ENCODE assay signal across 8 cellular contexts in genomic region chr3:157436583-157437300, GRCh38. TPM values are rescaled to one million over a fixed set of nuclear protein-coding genes. Genes with fewer than 3 reads are reported as not detected.
DNase-seq lines count a peak whose midpoint lies in the region; ATAC-seq and TF ChIP-seq lines count a peak whose summit lies in the region.

Gene PTX3 (plus strand): TSS chr3:157436850. CDS start chr3:157436934, 84 bp downstream.

- intact Hi-C loops in activated CD4-positive, alpha-beta T cell treated with anti-CD3 and anti-CD28 coated beads for 36 hours (cut with DNase I, micrococcal nuclease): loop anchor here in 1 of 2 experiments (10.0 kb wide), 1 partner anchor 668 kb away; the partner anchor contains the start of gene SHOX2
- intact Hi-C loops in tibial artery (cut with DNase I; ENCODE audit: low total_unique reads): no loop called here

- H3K27me3 Mint-ChIP-seq in activated CD4-positive, alpha-beta T cell treated with anti-CD3 and anti-CD28 coated beads for 36 hours: peaks cover 35% of the 10 kb centered on the region
- H3K27me3 Mint-ChIP-seq in mesothelial cell of epicardium (ENCODE audit: low read depth): peaks cover 63% of the 10 kb centered on the region

- no peaks in the 10 kb centered on the region for H3K27me3 ChIP-seq in RWPE2 (ENCODE audit: insufficient read depth, poor library complexity, severe bottlenecking)
- no peaks in the 10 kb centered on the region for H3K27me3 ChIP-seq in endocrine pancreas (ENCODE audit: control insufficient read depth, insufficient read depth, low read length)
- no peaks in the 10 kb centered on the region for H3K27me3 ChIP-seq in tibial artery

- no peak within 1 kb of the TSS for H3K27ac Mint-ChIP-seq in activated CD4-positive, alpha-beta T cell treated with anti-CD3 and anti-CD28 coated beads for 36 hours
- H3K27ac Mint-ChIP-seq in mesothelial cell of epicardium: peak within 1 kb of the TSS; percentile 80

- H3K9me3 ChIP-seq in RWPE2 (ENCODE audit: severe bottlenecking): no peaks in the 10 kb centered on the region
- no peaks in the 10 kb centered on the region for H3K9me3 ChIP-seq in endocrine pancreas (ENCODE audit: control insufficient read depth, low read length)
- H3K9me3 ChIP-seq in tibial artery: no peaks in the 10 kb centered on the region

- H3K4me1 ChIP-seq in RWPE2 (ENCODE audit: insufficient read depth, poor library complexity, severe bottlenecking) (peaks cover 14% of the 10 kb centered on the region), endocrine pancreas (ENCODE audit: control insufficient read depth, insufficient read depth, low read length) (no peaks in the 10 kb centered on the region), tibial artery (peaks cover 0 to 23% (median 15%) of the 10 kb centered on the region in 4 donors)

- no peak within 1 kb of the TSS for H3K9ac ChIP-seq in endocrine pancreas (ENCODE audit: control insufficient read depth, insufficient read depth, low read length)

- CTCF ChIA-PET in activated CD4-positive, alpha-beta T cell treated with anti-CD3 and anti-CD28 coated beads for 36 hours (lab: Charles Lee): interaction anchor here (0.6 kb wide), 1 partner anchor 24 kb away, joined by 4 read pairs; no protein-coding TSS in a partner anchor

- H3K36me3 Mint-ChIP-seq in activated CD4-positive, alpha-beta T cell treated with anti-CD3 and anti-CD28 coated beads for 36 hours (ENCODE audit: low read depth): no peaks in the 10 kb centered on the region
- no peaks in the 10 kb centered on the region for H3K36me3 Mint-ChIP-seq in mesothelial cell of epicardium

- TF ChIP-seq CTCF in RWPE2 (IDR thresholded peaks at IDR 0.05; ENCODE audit: poor library complexity, severe bottlenecking) (no peak), mesothelial cell of epicardium (IDR thresholded peaks at IDR 0.05; ENCODE audit: unreplicated experiment) (no peak), tibial artery (IDR thresholded peaks at IDR 0.05) (no peak)

- H3K27ac ChIP-seq in RWPE2 (ENCODE audit: poor library complexity, severe bottlenecking) (peak within 1 kb of the TSS; percentile 42), tibial artery (peak within 1 kb of the TSS in 1 of 2 donors; percentile 24)

- peak; percentile 25 for DNase-seq in activated CD4-positive, alpha-beta T cell treated with anti-CD3 and anti-CD28 coated beads for 36 hours
- no peak for DNase-seq in activated CD4-positive, alpha-beta T cell treated with anti-CD3 and anti-CD28 coated beads for 48 hours
- peak; percentile 57 for DNase-seq in RWPE2 (ENCODE audit: low spot score)
- DNase-seq in mesothelial cell of epicardium (ENCODE audit: low spot score in 2 of 2, unreplicated experiment in 2 of 2): peak in 1 of 2 experiments; percentile 48
- DNase-seq in tibial artery: peak in 1 of 2 donors; percentile 46
- no peak for DNase-seq in GF-D8 (lab: John Stamatoyannopoulos, UW)
- DNase-seq in COR-L47 (lab: John Stamatoyannopoulos, UW): no peak

- H3K36me3 ChIP-seq in RWPE2 (ENCODE audit: low read depth): no peaks in the 10 kb centered on the region
- no peaks in the 10 kb centered on the region for H3K36me3 ChIP-seq in endocrine pancreas (ENCODE audit: control insufficient read depth, insufficient read depth, low read length)
- no peaks in the 10 kb centered on the region for H3K36me3 ChIP-seq in tibial artery

- peaks cover 13% of the 10 kb centered on the region for H3K4me1 Mint-ChIP-seq in activated CD4-positive, alpha-beta T cell treated with anti-CD3 and anti-CD28 coated beads for 36 hours
- H3K4me1 Mint-ChIP-seq in mesothelial cell of epicardium: peaks cover 25% of the 10 kb centered on the region

- peak within 1 kb of the TSS; percentile 41 for H3K4me3 ChIP-seq in RWPE2 (ENCODE audit: severe bottlenecking)
- H3K4me3 ChIP-seq in endocrine pancreas (ENCODE audit: control insufficient read depth, insufficient read depth, low read length): peak within 1 kb of the TSS; percentile 39
- peak within 1 kb of the TSS; percentile 54 to 66 for H3K4me3 ChIP-seq in tibial artery

- ATAC-seq in activated CD4-positive, alpha-beta T cell treated with anti-CD3 and anti-CD28 coated beads for 36 hours: peak; percentile 39
- ATAC-seq in RWPE2 (ENCODE audit: low read depth): peak; percentile 57

- peak within 1 kb of the TSS; percentile 50 for H3K4me3 Mint-ChIP-seq in activated CD4-positive, alpha-beta T cell treated with anti-CD3 and anti-CD28 coated beads for 36 hours
- H3K4me3 Mint-ChIP-seq in mesothelial cell of epicardium: peak within 1 kb of the TSS; percentile 69

- POLR2A ChIA-PET in activated CD4-positive, alpha-beta T cell treated with anti-CD3 and anti-CD28 coated beads for 36 hours (lab: Charles Lee): no interaction called here

- no peaks in the 10 kb centered on the region for H3K9me3 Mint-ChIP-seq in activated CD4-positive, alpha-beta T cell treated with anti-CD3 and anti-CD28 coated beads for 36 hours (ENCODE audit: low read depth)
- H3K9me3 Mint-ChIP-seq in mesothelial cell of epicardium: no peaks in the 10 kb centered on the region

RNA-seq across cellular contexts. Expression of gene PTX3, which starts in this region (rescaled TPM):
- under 1 TPM; 0.18 to 0.23 TPM for total RNA-seq in activated CD4-positive, alpha-beta T cell treated with anti-CD3 and anti-CD28 coated beads for 36 hours
- total RNA-seq in mesothelial cell of epicardium: 35.6 to 44.1 TPM (median 39.9 TPM) in 3 replicates

Comparison
In these comparisons a context has a peak if more than half of its experiments do, and no peak if none do; other contexts are left out.
1. RNA of gene PTX3 (total RNA-seq): 35.6 to 44.1 TPM in mesothelial cell of epicardium; 0.18 to 0.23 TPM in activated CD4-positive, alpha-beta T cell treated with anti-CD3 and anti-CD28 coated beads for 36 hours; every median in the first group is over 10 times any median in the second.
2. Peak in DNase-seq and ATAC-seq in activated CD4-positive, alpha-beta T cell treated with anti-CD3 and anti-CD28 coated beads for 36 hours; RNA of the gene not detected or under 1 TPM.
3. Peak in every context shown above with its lines, with median percentiles within 50 percentile points of each other: H3K4me3 ChIP-seq.